20 cellular contexts compared by ENCODE assay signal in the genomic region with DNA sequence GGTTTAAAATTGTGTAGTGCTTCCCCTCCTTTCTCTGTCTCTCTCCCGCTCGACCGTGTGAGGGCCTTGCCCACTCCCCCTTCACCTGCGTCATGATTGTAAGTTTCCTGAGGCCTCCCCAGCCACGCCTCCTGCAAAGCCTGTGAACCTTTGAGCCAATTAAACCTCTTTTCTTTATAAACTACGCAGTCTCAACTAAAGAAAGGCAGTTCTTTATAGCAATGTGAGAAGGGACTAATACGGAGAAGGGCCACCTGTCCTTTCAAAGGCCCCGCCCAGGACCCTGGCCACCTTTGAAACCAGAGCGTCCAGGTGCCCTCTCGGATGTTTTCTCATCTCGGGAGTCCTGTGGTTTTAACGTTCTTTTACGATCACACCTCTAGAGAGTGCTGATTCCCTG.
"Had no signal": no experiment of that assay in that cellular context is flagged by ENCODE, and none has a peak within 500 bp of the region (broad histone marks: within the 10 kb centered on the region; RNA-seq: fewer than 3 reads in every experiment).

No MANE protein-coding gene starts in this region.

- H3K4me1 ChIP-seq: esophagus muscularis mucosa, gastroesophageal sphincter, heart left ventricle, pancreas had no signal

- H3K27ac ChIP-seq: coronary artery, esophagus muscularis mucosa, gastroesophageal sphincter, heart left ventricle, neutrophil, pancreas, thoracic aorta, WERI-Rb-1 had no signal

- ATAC-seq: activated CD8-positive, alpha-beta memory T cell treated with anti-CD3 and anti-CD28 coated beads, Interleukin-2, amount 10 ng/mL, durations not matched to agents 7 days and 5 days; activated CD8-positive, alpha-beta T cell treated with anti-CD3 and anti-CD28 coated beads for 36 hours; gastroesophageal sphincter; heart left ventricle; left colon; pancreas; right cardiac atrium had no signal

- H3K4me3 ChIP-seq: coronary artery, esophagus muscularis mucosa, gastroesophageal sphincter, heart left ventricle, pancreas, thoracic aorta had no signal

- H3K27me3 ChIP-seq: pancreas had no signal

- H3K9me3 ChIP-seq: esophagus muscularis mucosa, gastroesophageal sphincter, heart left ventricle, neutrophil, pancreas, thoracic aorta had no signal

- H3K36me3 ChIP-seq: esophagus muscularis mucosa, gastroesophageal sphincter, heart left ventricle, neutrophil, pancreas, thoracic aorta, WERI-Rb-1 had no signal

- DNase-seq: activated CD4-positive, alpha-beta T cell treated with anti-CD3 and anti-CD28 coated beads, Interleukin-2, amount 10 ng/mL, durations not matched to agents 7 days and 5 days; activated CD4-positive, CD25-positive, alpha-beta regulatory T cell treated with anti-CD3 and anti-CD28 coated beads, Interleukin-2, amount 50 U/mL, for 72 hours; activated CD8-positive, alpha-beta memory T cell treated with anti-CD3 and anti-CD28 coated beads, Interleukin-2, amount 10 ng/mL, durations not matched to agents 7 days and 5 days; activated CD8-positive, alpha-beta T cell treated with anti-CD3 and anti-CD28 coated beads for 36 hours; activated gamma-delta T cell treated with Interleukin-2 at 50 U/mL for 16 hours; activated T-cell treated with anti-CD3 and anti-CD28 coated beads for 4 hours; amniotic stem cell; cerebellar nuclear complex; heart left ventricle; left colon; right cardiac atrium; stimulated activated CD4-positive, alpha-beta T cell treated with anti-CD3 and anti-CD28 coated beads, Interleukin-4, amount 100 ng/mL, for 24 hours; stimulated activated naive CD4-positive, alpha-beta T cell treated with Interleukin-2 at 50 U/mL for 16 hours; WERI-Rb-1 had no signal
